Comparison of ENCODE assay signal across 8 cellular contexts in genomic region chr20:60057123-60057865, GRCh38.
DNase-seq lines count a peak whose midpoint lies in the region; ATAC-seq and TF ChIP-seq lines count a peak whose summit lies in the region.

No MANE protein-coding gene starts in this region.

- 21 to 26% methylated on average over 11 of the region's 11 CpGs for WGBS in lower leg skin, 2 donors

- peaks cover 34% of the 10 kb centered on the region for H3K4me1 Mint-ChIP-seq in activated CD4-positive, alpha-beta T cell treated with anti-CD3 and anti-CD28 coated beads, Interleukin-2, amount 10 ng/mL, durations not matched to agents 24 days and 14 days

- H3K9me3 Mint-ChIP-seq in activated CD4-positive, alpha-beta T cell treated with anti-CD3 and anti-CD28 coated beads, Interleukin-2, amount 10 ng/mL, durations not matched to agents 24 days and 14 days: no peaks in the 10 kb centered on the region

- no peak for TF ChIP-seq CTCF in lower leg skin (IDR thresholded peaks at IDR 0.05)

- intact Hi-C loops in activated CD4-positive, alpha-beta T cell treated with anti-CD3 and anti-CD28 coated beads, Interleukin-2, amount 10 ng/mL, durations not matched to agents 24 days and 14 days (cut with micrococcal nuclease): loop anchor here (1.0 to 5.0 kb wide), 2 partner anchors 206 to 1170 kb away; no protein-coding TSS in a partner anchor
- intact Hi-C loops in lower leg skin (cut with DNase I; ENCODE audit: low total_unique reads): loop anchor here (10.0 kb wide), 1 partner anchor 102 kb away; the partner anchor contains the start of gene CDH26

- H3K4me3 Mint-ChIP-seq in activated CD4-positive, alpha-beta T cell treated with anti-CD3 and anti-CD28 coated beads, Interleukin-2, amount 10 ng/mL, durations not matched to agents 24 days and 14 days: peak overlapping the region; percentile 76

- ATAC-seq in GM18867 (IDR thresholded peaks at IDR 0.05; ENCODE audit: unreplicated experiment): peak; percentile 65
- ATAC-seq in HG03460 (IDR thresholded peaks at IDR 0.05; ENCODE audit: unreplicated experiment): peak; percentile 55

- peak; percentile 77 for DNase-seq in AG08395 (ENCODE audit: low spot score)
- DNase-seq in NCI-H524 treated with DMSO at 0.1 percent for 48 hours (lab: John Stamatoyannopoulos, UW): peak; percentile 59
- DNase-seq in activated CD4-positive, alpha-beta T cell treated with anti-CD3 and anti-CD28 coated beads, Interleukin-2, amount 10 ng/mL, durations not matched to agents 24 days and 14 days: peak; percentile 91
- DNase-seq in dedifferentiated amniotic fluid mesenchymal stem cell (ENCODE audit: extremely low spot score): peak; percentile 60
- DNase-seq in lower leg skin (ENCODE audit: low spot score in 2 of 2): peak; percentile 54 to 86
- DNase-seq in stimulated activated CD8-positive, alpha-beta memory T cell treated with anti-CD3 and anti-CD28 coated beads, Interleukin-12 subunit alpha, Interleukin-12 subunit beta, amount 100 ng/mL, for 24 hours (ENCODE audit: extremely low read depth): peak; percentile 19

- H3K4me3 ChIP-seq in lower leg skin (ENCODE audit: low read depth, poor library complexity, severe bottlenecking): no peak overlapping the region

- H3K27me3 Mint-ChIP-seq in activated CD4-positive, alpha-beta T cell treated with anti-CD3 and anti-CD28 coated beads, Interleukin-2, amount 10 ng/mL, durations not matched to agents 24 days and 14 days: no peaks in the 10 kb centered on the region

- TF ChIP-seq POLR2A in lower leg skin (IDR thresholded peaks at IDR 0.05): no peak

- H3K36me3 Mint-ChIP-seq in activated CD4-positive, alpha-beta T cell treated with anti-CD3 and anti-CD28 coated beads, Interleukin-2, amount 10 ng/mL, durations not matched to agents 24 days and 14 days (ENCODE audit: low read depth): no peaks in the 10 kb centered on the region

- peak overlapping the region; percentile 88 for H3K27ac Mint-ChIP-seq in activated CD4-positive, alpha-beta T cell treated with anti-CD3 and anti-CD28 coated beads, Interleukin-2, amount 10 ng/mL, durations not matched to agents 24 days and 14 days

Comparison
In these comparisons a context has a peak if more than half of its experiments do, and no peak if none do; other contexts are left out.
1. DNase-seq: peak in every context shown above with its lines; median percentile 91 in activated CD4-positive, alpha-beta T cell treated with anti-CD3 and anti-CD28 coated beads, Interleukin-2, amount 10 ng/mL, durations not matched to agents 24 days and 14 days; 77 in AG08395; 70 in lower leg skin; 60 in dedifferentiated amniotic fluid mesenchymal stem cell; 59 in NCI-H524 treated with DMSO at 0.1 percent for 48 hours; 19 in stimulated activated CD8-positive, alpha-beta memory T cell treated with anti-CD3 and anti-CD28 coated beads, Interleukin-12 subunit alpha, Interleukin-12 subunit beta, amount 100 ng/mL, for 24 hours.